Comparison of ENCODE assay signal across 8 cellular contexts in the genomic region with DNA sequence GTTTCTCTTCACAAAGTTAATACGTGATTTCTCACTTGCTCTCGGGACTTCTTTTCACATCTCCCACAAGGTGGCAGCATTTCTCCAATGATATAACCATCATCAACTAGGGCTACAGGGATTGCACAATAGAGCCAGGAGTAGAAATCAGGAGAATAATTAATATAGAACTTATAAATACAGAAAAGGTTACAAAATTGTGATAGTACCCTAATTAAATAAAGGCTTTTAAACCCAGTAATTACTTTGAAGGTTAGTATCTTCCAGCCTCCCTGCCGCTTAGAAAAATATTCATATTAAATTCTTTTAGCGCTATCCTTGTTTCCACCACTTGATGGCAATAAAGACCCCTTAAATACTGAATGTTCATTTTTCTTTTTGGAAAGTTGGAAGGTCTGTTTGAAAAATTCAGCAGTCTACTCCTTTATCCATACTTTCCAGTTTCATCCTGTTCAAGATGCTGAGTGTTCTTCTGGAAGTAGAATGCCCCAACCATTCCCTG.
A peak's percentile ranks its signal among the peaks of the same experiment; 100 is the strongest.
DNase-seq lines count a peak whose midpoint lies in the region; TF ChIP-seq lines count a peak whose summit lies in the region.

No MANE protein-coding gene starts in this region.

- H3K36me3 Mint-ChIP-seq in HFFc6 (ENCODE audit: low read depth) (no peaks in the 10 kb centered on the region), brain (no peaks in the 10 kb centered on the region)

- H3K27ac ChIP-seq in PC-9: no peak overlapping the region

- no peaks in the 10 kb centered on the region for H4K20me1 ChIP-seq in PC-9 (ENCODE audit: insufficient read depth)

- H2AFZ ChIP-seq in PC-9: no peak overlapping the region; the same call in 1 of the 2 replicates

- BruUV-seq in PC-9 (replicated peaks; lab: Mats Ljungman, UMichigan): no TSS peak

- H3K9me2 ChIP-seq in PC-9 (ENCODE audit: insufficient read depth): no peaks in the 10 kb centered on the region

- H3K36me3 ChIP-seq in PC-9 (ENCODE audit: low read depth): no peaks in the 10 kb centered on the region

- H3K4me2 ChIP-seq in PC-9: peak overlapping the region; percentile 34; the same call in 1 of the 2 replicates

- intact Hi-C loops in PC-9 (cut with micrococcal nuclease; ENCODE audit: unreplicated experiment): loop anchor here (1.0 to 10.0 kb wide), 6 partner anchors 61 to 956 kb away; no protein-coding TSS in a partner anchor

- H3K9me3 ChIP-seq in PC-9 (ENCODE audit: insufficient read depth, low read depth): no peaks in the 10 kb centered on the region

- H3K4me1 Mint-ChIP-seq in HFFc6 (ENCODE audit: low read depth) (peaks cover 9% of the 10 kb centered on the region; the same call in 1 of the 2 replicates), brain (no peaks in the 10 kb centered on the region)

- H3K27ac Mint-ChIP-seq in HFFc6 (no peak overlapping the region), brain (peak overlapping the region in 3 of 5 experiments; percentile 2 to 11 (median 8))

- peak; percentile 45 for TF ChIP-seq CTCF in GM12872 (IDR thresholded peaks at IDR 0.05; ENCODE audit: insufficient read depth, low read depth, low read length)
- peak; percentile 92 for TF ChIP-seq CTCF in HFFc6 (IDR thresholded peaks at IDR 0.05)
- TF ChIP-seq CTCF in PC-9 (conservative IDR thresholded peaks at IDR 0.05): peak; percentile 87
- peak; percentile 97 to 99 for TF ChIP-seq CTCF in brain (conservative IDR thresholded peaks at IDR 0.05)

- no peaks in the 10 kb centered on the region for H3F3A ChIP-seq in PC-9 (ENCODE audit: insufficient read depth, low read depth)

- CTCF ChIA-PET in PC-9 (lab: Charles Lee): interaction anchor here (1.0 kb wide), 1 partner anchor 61 kb away, joined by 3 read pairs; no protein-coding TSS in a partner anchor

- POLR2A ChIA-PET in PC-9 (lab: Charles Lee; ENCODE audit: unreplicated experiment): no interaction called here

- H3K4me3 Mint-ChIP-seq in HFFc6 (no peak overlapping the region; the same call in 1 of the 2 replicates), brain (peak overlapping the region; percentile 11 to 66 (median 41))

- peaks cover 5% of the 10 kb centered on the region; the same call in 1 of the 2 replicates for H3K27me3 Mint-ChIP-seq in HFFc6 (ENCODE audit: insufficient read depth)
- peaks cover 50% of the 10 kb centered on the region for H3K27me3 Mint-ChIP-seq in brain

- no peaks in the 10 kb centered on the region for H3K4me1 ChIP-seq in PC-9 (replicated peaks; ENCODE audit: insufficient read depth)

- no peaks in the 10 kb centered on the region for H3K9me3 Mint-ChIP-seq in HFFc6
- peaks cover 0 to 3% (median 0%) of the 10 kb centered on the region in 5 experiments for H3K9me3 Mint-ChIP-seq in brain

- H3K27me3 ChIP-seq in PC-9 (ENCODE audit: insufficient read depth, low read depth): no peaks in the 10 kb centered on the region

- H3K4me3 ChIP-seq in PC-9: no peak overlapping the region

- no peaks in the 10 kb centered on the region for H3K79me2 ChIP-seq in PC-9 (ENCODE audit: low read depth)

- DNase-seq in AG08395 (ENCODE audit: low spot score) (peak; percentile 84), HFFc6 (peak; percentile 73), LoVo (ENCODE audit: low spot score) (peak; percentile 82), PC-9 (peak; percentile 8 to 52), iris pigment epithelial cell (ENCODE audit: low read depth) (peak; percentile 78)
- DNase-seq in stimulated activated naive CD4-positive, alpha-beta T cell treated with Interleukin-2 at 50 U/mL for 16 hours (lab: John Stamatoyannopoulos, UW): peak; percentile 10

Comparison
In these comparisons a context has a peak if more than half of its experiments do, and no peak if none do; other contexts are left out.
1. DNase-seq: peak in every context shown above with its lines; median percentile 84 in AG08395; 82 in LoVo; 78 in iris pigment epithelial cell; 73 in HFFc6; 30 in PC-9; 10 in stimulated activated naive CD4-positive, alpha-beta T cell treated with Interleukin-2 at 50 U/mL for 16 hours.
2. CTCF ChIP-seq: peak in every context shown above with its lines; median percentile 98 in brain; 92 in HFFc6; 87 in PC-9; 45 in GM12872.